In genomic region chr16:84919267-84919666, GRCh38 we compare ENCODE assay signal across 18 cellular contexts.
DNase-seq lines count a peak whose midpoint lies in the region; ATAC-seq and TF ChIP-seq lines count a peak whose summit lies in the region.
"Had no signal": no experiment of that assay in that cellular context is flagged by ENCODE, and none has a peak within 500 bp of the region (broad histone marks: within the 10 kb centered on the region; RNA-seq: fewer than 3 reads in every experiment).

No MANE protein-coding gene starts in this region.

- ATAC-seq in SK-N-SH treated with all-trans-retinoic acid at 6 μM for 48 hours (peak; percentile 12; the same call in 2 of the 3 replicates), GM21723 (IDR thresholded peaks at IDR 0.05; ENCODE audit: unreplicated experiment) (no peak), HG03159 (IDR thresholded peaks at IDR 0.05; ENCODE audit: unreplicated experiment) (no peak)

- H3K27me3 Mint-ChIP-seq in activated CD4-positive, alpha-beta T cell treated with anti-CD3 and anti-CD28 coated beads, Interleukin-2, amount 10 ng/mL, durations not matched to agents 24 days and 14 days, result peaks cover 22% of the 10 kb centered on the region

- H3K9me3 Mint-ChIP-seq in activated CD4-positive, alpha-beta T cell treated with anti-CD3 and anti-CD28 coated beads, Interleukin-2, amount 10 ng/mL, durations not matched to agents 24 days and 14 days, result no peaks in the 10 kb centered on the region
- H3K9me3 Mint-ChIP-seq: H9 had no signal

- no peak for TF ChIP-seq EP300 in tibial nerve (IDR thresholded peaks at IDR 0.05)

- H3K27ac ChIP-seq in tibial nerve, result peak overlapping the region in 3 of 4 donors; percentile 14 to 72 (median 35)

- no peaks in the 10 kb centered on the region for H3K36me3 ChIP-seq in tibial nerve

- H3K4me3 ChIP-seq in tibial nerve, result no peak overlapping the region

- no peaks in the 10 kb centered on the region for H3K4me1 Mint-ChIP-seq in activated CD4-positive, alpha-beta T cell treated with anti-CD3 and anti-CD28 coated beads, Interleukin-2, amount 10 ng/mL, durations not matched to agents 24 days and 14 days
- H3K4me1 Mint-ChIP-seq: IgD-negative memory B cell had no signal

- WGBS in tibial nerve, 2 donors, result 39% methylated on average over 7 of the region's 7 CpGs

- peaks cover 0 to 71% (median 8%) of the 10 kb centered on the region in 4 donors for H3K4me1 ChIP-seq in tibial nerve

- H3K27ac Mint-ChIP-seq in activated CD4-positive, alpha-beta T cell treated with anti-CD3 and anti-CD28 coated beads, Interleukin-2, amount 10 ng/mL, durations not matched to agents 24 days and 14 days, result no peak overlapping the region
- H3K27ac Mint-ChIP-seq: H9, IgD-negative memory B cell had no signal

- no peak for TF ChIP-seq CTCF in tibial nerve (IDR thresholded peaks at IDR 0.05)

- no peak overlapping the region for H3K4me3 Mint-ChIP-seq in activated CD4-positive, alpha-beta T cell treated with anti-CD3 and anti-CD28 coated beads, Interleukin-2, amount 10 ng/mL, durations not matched to agents 24 days and 14 days
- H3K4me3 Mint-ChIP-seq: H9, IgD-negative memory B cell had no signal

- intact Hi-C loops in activated CD4-positive, alpha-beta T cell treated with anti-CD3 and anti-CD28 coated beads, Interleukin-2, amount 10 ng/mL, durations not matched to agents 24 days and 14 days (cut with micrococcal nuclease), result no loop called here
- intact Hi-C loops in posterior vena cava (cut with DNase I), result loop anchor here in 1 of 2 donors (2.0 kb wide), 1 partner anchor 50 kb away; no protein-coding TSS in a partner anchor

- no peak for TF ChIP-seq POLR2A in tibial nerve (IDR thresholded peaks at IDR 0.05)

- H3K27me3 ChIP-seq in tibial nerve, result no peaks in the 10 kb centered on the region

- no peaks in the 10 kb centered on the region for H3K36me3 Mint-ChIP-seq in activated CD4-positive, alpha-beta T cell treated with anti-CD3 and anti-CD28 coated beads, Interleukin-2, amount 10 ng/mL, durations not matched to agents 24 days and 14 days (ENCODE audit: low read depth)
- H3K36me3 Mint-ChIP-seq: IgD-negative memory B cell had no signal

- no peaks in the 10 kb centered on the region for H3K9me3 ChIP-seq in tibial nerve

- DNase-seq in EH (ENCODE audit: low read depth), result peak; percentile 57
- peak; percentile 47 for DNase-seq in myocyte (ENCODE audit: low read depth)
- DNase-seq in tibial nerve (ENCODE audit: low spot score in 2 of 2), result no peak
- no peak for DNase-seq in activated CD4-positive, alpha-beta T cell treated with anti-CD3 and anti-CD28 coated beads, Interleukin-2, amount 10 ng/mL, durations not matched to agents 24 days and 14 days
- no peak for DNase-seq in posterior vena cava (ENCODE audit: low spot score)
- DNase-seq: C1 segment of cervical spinal cord; DMS 273 treated with DMSO at 0.1 percent for 48 hours; H9; Kasumi-1; NCI-H187; NCI-H226; NCI-H69; NK-92 treated with Interleukin-12 subunit alpha and Interleukin-12 subunit beta, amount 100 ng/mL, for 24 hours; SIG-M5 had no signal

TF ChIP-seq in SK-N-SH treated with all-trans-retinoic acid at 6 μM for 48 hours, 23 proteins besides CTCF, POLR2A, EP300 and RAD21:
- TF ChIP-seq, protein P1, sequence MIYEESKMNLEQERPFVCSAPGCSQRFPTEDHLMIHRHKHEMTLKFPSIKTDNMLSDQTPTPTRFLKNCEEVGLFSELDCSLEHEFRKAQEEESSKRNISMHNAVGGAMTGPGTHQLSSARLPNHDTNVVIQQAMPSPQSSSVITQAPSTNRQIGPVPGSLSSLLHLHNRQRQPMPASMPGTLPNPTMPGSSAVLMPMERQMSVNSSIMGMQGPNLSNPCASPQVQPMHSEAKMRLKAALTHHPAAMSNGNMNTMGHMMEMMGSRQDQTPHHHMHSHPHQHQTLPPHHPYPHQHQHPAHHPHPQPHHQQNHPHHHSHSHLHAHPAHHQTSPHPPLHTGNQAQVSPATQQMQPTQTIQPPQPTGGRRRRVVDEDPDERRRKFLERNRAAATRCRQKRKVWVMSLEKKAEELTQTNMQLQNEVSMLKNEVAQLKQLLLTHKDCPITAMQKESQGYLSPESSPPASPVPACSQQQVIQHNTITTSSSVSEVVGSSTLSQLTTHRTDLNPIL (CRISPR knock-in tag; IDR thresholded peaks at IDR 0.05; ENCODE audit: low read depth), result no peak

Comparison
In these comparisons a context has a peak if more than half of its experiments do, and no peak if none do; other contexts are left out.
1. DNase-seq: peak in EH (single experiment) and myocyte (single experiment); none in tibial nerve (0 of 2), activated CD4-positive, alpha-beta T cell treated with anti-CD3 and anti-CD28 coated beads, Interleukin-2, amount 10 ng/mL, durations not matched to agents 24 days and 14 days (single experiment) and posterior vena cava (single experiment).